17 cellular contexts compared by ENCODE assay signal in genomic region chr16:55532227-55532626, GRCh38. TPM values are rescaled to one million over a fixed set of nuclear protein-coding genes. Genes with fewer than 3 reads are reported as not detected.
A peak's percentile ranks its signal among the peaks of the same experiment; 100 is the strongest.
DNase-seq lines count a peak whose midpoint lies in the region; ATAC-seq and TF ChIP-seq lines count a peak whose summit lies in the region.
"Had no signal": no experiment of that assay in that cellular context is flagged by ENCODE, and none has a peak within 500 bp of the region (broad histone marks: within the 10 kb centered on the region; RNA-seq: fewer than 3 reads in every experiment).

No MANE protein-coding gene starts in this region.

- no peak for TF ChIP-seq CTCF in fibroblast of the aortic adventitia (IDR thresholded peaks at IDR 0.05; ENCODE audit: insufficient read depth, low read length)

- no peak overlapping the region for H3K4me3 ChIP-seq in fibroblast of the aortic adventitia (ENCODE audit: low read depth, low read length)
- H3K4me3 ChIP-seq: A549; BLaER1 treated with 17β-estradiol and CSF1 and Interleukin-3, amounts not matched to agents 10 nM and 100 nM; GM12878; HAP-1 had no signal

- ATAC-seq in SK-N-SH treated with all-trans-retinoic acid at 6 μM for 48 hours (0 out of 3 replicates have a peak, but pooled peaks have one; percentile 27), GM21723 (IDR thresholded peaks at IDR 0.05; ENCODE audit: unreplicated experiment) (no peak)
- ATAC-seq: A549, GM12878 had no signal

- DNase-seq in GM03348 (ENCODE audit: low spot score) (peak; percentile 21), fibroblast of the aortic adventitia (ENCODE audit: low read depth) (peak; percentile 44), dedifferentiated amniotic fluid mesenchymal stem cell (ENCODE audit: extremely low spot score) (no peak), OCI-M2 (lab: John Stamatoyannopoulos, UW; ENCODE audit: unreplicated experiment) (no peak), A172 (ENCODE audit: low spot score) (no peak)
- DNase-seq: Calu3; CD4-positive, CD25-positive, alpha-beta regulatory T cell; DMS 273 treated with DMSO at 0.1 percent for 48 hours; KBM-7 had no signal

TF ChIP-seq in SK-N-SH treated with all-trans-retinoic acid at 6 μM for 48 hours, 23 proteins besides CTCF, POLR2A, EP300 and RAD21:
- TF ChIP-seq ZNF70 (CRISPR knock-in tag; IDR thresholded peaks at IDR 0.05): no peak
- no peak for TF ChIP-seq CREB5 (CRISPR knock-in tag; IDR thresholded peaks at IDR 0.05; ENCODE audit: low read depth)
- no peak for TF ChIP-seq ZFP3 (CRISPR knock-in tag; IDR thresholded peaks at IDR 0.05)
- no peak for TF ChIP-seq ARNTL (CRISPR knock-in tag; IDR thresholded peaks at IDR 0.05; ENCODE audit: borderline replicate concordance, low read depth)
- TF ChIP-seq ZNF8 (CRISPR knock-in tag; IDR thresholded peaks at IDR 0.05): no peak
- no peak for TF ChIP-seq PPARA (CRISPR knock-in tag; IDR thresholded peaks at IDR 0.05; ENCODE audit: borderline replicate concordance)
- no peak for TF ChIP-seq BACH2 (CRISPR knock-in tag; IDR thresholded peaks at IDR 0.05; ENCODE audit: borderline replicate concordance)
- no peak for TF ChIP-seq ZFP30 (CRISPR knock-in tag; IDR thresholded peaks at IDR 0.05)
- TF ChIP-seq GLIS3 (CRISPR knock-in tag; IDR thresholded peaks at IDR 0.05): no peak
- no peak for TF ChIP-seq ZNF565 (CRISPR knock-in tag; conservative IDR thresholded peaks at IDR 0.05; ENCODE audit: low read depth)
- TF ChIP-seq RARB (CRISPR knock-in tag; IDR thresholded peaks at IDR 0.05): no peak
- no peak for TF ChIP-seq TSHZ2 (CRISPR knock-in tag; IDR thresholded peaks at IDR 0.05)
- no peak for TF ChIP-seq ISL1 (CRISPR knock-in tag; IDR thresholded peaks at IDR 0.05)
- no peak for TF ChIP-seq TOX (CRISPR knock-in tag; IDR thresholded peaks at IDR 0.05; ENCODE audit: borderline replicate concordance)
- TF ChIP-seq PATZ1 (CRISPR knock-in tag; IDR thresholded peaks at IDR 0.05; ENCODE audit: borderline replicate concordance): no peak
- TF ChIP-seq CSDC2 (CRISPR knock-in tag; IDR thresholded peaks at IDR 0.05): no peak
- no peak for TF ChIP-seq SNAI2 (CRISPR knock-in tag; IDR thresholded peaks at IDR 0.05)
- TF ChIP-seq ZC3H10 (CRISPR knock-in tag; IDR thresholded peaks at IDR 0.05): no peak
- TF ChIP-seq TCF4 (CRISPR knock-in tag; IDR thresholded peaks at IDR 0.05; ENCODE audit: borderline replicate concordance): no peak
- no peak for TF ChIP-seq POU6F1 (CRISPR knock-in tag; IDR thresholded peaks at IDR 0.05; ENCODE audit: borderline replicate concordance, low read depth)

RNA-seq across cellular contexts. Expression of gene LPCAT2, which starts 23.4 kb away (rescaled TPM):
- 34.1 and 35.6 TPM in 2 replicates for total RNA-seq in fibroblast of the aortic adventitia (ENCODE audit: low replicate concordance)
- total RNA-seq in A172 (2014; rRNA removed; shearing (Covaris generic)): 18.6 and 20.2 TPM in 2 replicates
- total RNA-seq: GM12878 had no signal

RNA-seq across cellular contexts. Expression of gene CAPNS2, which starts 34.3 kb away (rescaled TPM):
- 1.7 and 2.8 TPM in 2 replicates for total RNA-seq in fibroblast of the aortic adventitia (ENCODE audit: low replicate concordance)
- total RNA-seq in A172 (2014; rRNA removed; shearing (Covaris generic)): 0.22 TPM in 1 of 2 replicates, not detected in the other
- total RNA-seq: Calu3; CD4-positive, CD25-positive, alpha-beta regulatory T cell; Daoy; GM12878; H1 had no signal

RNA-seq across cellular contexts. Expression of gene MMP2, which starts 53.2 kb away (rescaled TPM):
- total RNA-seq in fibroblast of the aortic adventitia (ENCODE audit: low replicate concordance): 1,244 and 1,884 TPM in 2 replicates
- 85.0 and 103 TPM in 2 replicates for total RNA-seq in A172 (2014; rRNA removed; shearing (Covaris generic))
- total RNA-seq: Calu3 had no signal

Comparison
In these comparisons a context has a peak if more than half of its experiments do, and no peak if none do; other contexts are left out.
1. DNase-seq: peak in GM03348 (single experiment) and fibroblast of the aortic adventitia (single experiment); none in dedifferentiated amniotic fluid mesenchymal stem cell (single experiment), OCI-M2 (single experiment) and A172 (single experiment).
2. RNA of gene MMP2, which starts 53.2 kb away (total RNA-seq): 1,244 to 1,884 TPM in fibroblast of the aortic adventitia; 85.0 to 103 TPM in A172; every median in the first group is over 10 times any median in the second.